ENCODE assay signal across 9 cellular contexts in the genomic region with DNA sequence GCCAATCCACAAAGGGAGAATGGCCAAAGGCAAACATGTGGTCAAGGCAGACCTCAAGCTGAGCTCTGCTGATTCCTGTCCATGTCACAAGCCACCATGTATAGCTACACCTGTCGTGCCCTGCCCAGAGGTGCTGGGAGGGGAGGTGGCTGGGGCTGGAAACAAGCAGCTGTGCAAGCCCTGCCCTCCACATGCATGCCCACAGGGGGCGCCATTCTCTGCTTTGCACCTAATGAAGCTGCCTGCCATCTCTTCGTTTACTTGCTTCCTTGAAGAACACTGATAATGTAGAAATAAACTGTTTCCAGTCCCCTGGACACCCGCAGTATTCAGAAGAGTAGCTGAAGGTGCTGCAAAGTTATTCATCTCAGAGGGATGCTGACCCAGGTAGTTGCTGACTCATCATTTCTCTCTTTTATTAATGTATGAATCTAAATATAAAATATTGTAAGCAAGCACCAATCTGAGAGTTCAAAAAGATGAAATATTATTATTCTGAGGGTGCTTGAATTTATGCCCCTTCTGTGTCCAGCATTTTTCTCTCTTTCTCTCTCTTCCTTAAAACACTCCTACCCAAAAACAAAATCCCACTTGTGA.
DNase-seq lines count a peak whose midpoint lies in the region; ATAC-seq and TF ChIP-seq lines count a peak whose summit lies in the region.
"Had no signal": no experiment of that assay in that cellular context is flagged by ENCODE, and none has a peak within 500 bp of the region (broad histone marks: within the 10 kb centered on the region; RNA-seq: fewer than 3 reads in every experiment).

No MANE protein-coding gene starts in this region.

- H3K9me3 ChIP-seq in mucosa of descending colon = no peaks in the 10 kb centered on the region
- H3K9me3 ChIP-seq: ovary had no signal

- H3K4me3 ChIP-seq in brain microvascular endothelial cell (ENCODE audit: low read depth, low read length) = no peak overlapping the region
- no peak overlapping the region for H3K4me3 ChIP-seq in mucosa of descending colon
- H3K4me3 ChIP-seq: ovary had no signal

- no peaks in the 10 kb centered on the region for H3K36me3 ChIP-seq in brain microvascular endothelial cell (replicated peaks)
- H3K36me3 ChIP-seq in mucosa of descending colon (ENCODE audit: low read depth) = no peaks in the 10 kb centered on the region
- H3K36me3 ChIP-seq: ovary had no signal

- H3K27ac ChIP-seq in brain microvascular endothelial cell = no peak overlapping the region
- H3K27ac ChIP-seq: ovary had no signal

- no peaks in the 10 kb centered on the region for H3K4me1 ChIP-seq in mucosa of descending colon (ENCODE audit: low read depth)

- intact Hi-C loops in mucosa of descending colon (cut with DNase I, micrococcal nuclease) = no loop called here

- DNase-seq in NCI-H2081 (lab: John Stamatoyannopoulos, UW) = peak; percentile 32 to 44
- no peak for DNase-seq in NCI-H2081 treated with DMSO at 0.1 percent for 48 hours (lab: John Stamatoyannopoulos, UW)
- peak; percentile 60 for DNase-seq in SK-MEL-5 (ENCODE audit: low read depth, low spot score)
- no peak for DNase-seq in brain microvascular endothelial cell
- peak; percentile 86 to 88 (median 86) for DNase-seq in mucosa of descending colon
- DNase-seq in DMS79 (lab: John Stamatoyannopoulos, UW) = no peak

- H3K27me3 ChIP-seq in brain microvascular endothelial cell (replicated peaks) = no peaks in the 10 kb centered on the region
- H3K27me3 ChIP-seq: ovary had no signal

- peak; percentile 58 for TF ChIP-seq CTCF in brain microvascular endothelial cell (IDR thresholded peaks at IDR 0.05; ENCODE audit: low read depth, low read length, missing control alignments)
- TF ChIP-seq CTCF in mucosa of descending colon (IDR thresholded peaks at IDR 0.05) = peak; percentile 50

- in situ Hi-C loops in SK-MEL-5 (cut with HindIII; ENCODE audit: low pct_unique_long_range_greater_than_20kb, low sequenced_read_pairs) = no loop called here
- in situ Hi-C loops in brain microvascular endothelial cell (cut with HindIII; ENCODE audit: low pct_ligation_motif_present, low sequenced_read_pairs) = no loop called here

- ATAC-seq in mucosa of descending colon (peak; percentile 85), GM21447 (IDR thresholded peaks at IDR 0.05; ENCODE audit: unreplicated experiment) (no peak), HG03442 (IDR thresholded peaks at IDR 0.05; ENCODE audit: unreplicated experiment) (no peak)

Comparison
In these comparisons a context has a peak if more than half of its experiments do, and no peak if none do; other contexts are left out.
1. DNase-seq: peak in NCI-H2081 (2 of 2), SK-MEL-5 (single experiment) and mucosa of descending colon (3 of 3); none in NCI-H2081 treated with DMSO at 0.1 percent for 48 hours (single experiment), brain microvascular endothelial cell (single experiment) and DMS79 (single experiment).